In genomic region chr3:128620268-128620691, GRCh38 we compare ENCODE assay signal across 13 cellular contexts. TPM values are rescaled to one million over a fixed set of nuclear protein-coding genes. Genes with fewer than 3 reads are reported as not detected.
DNase-seq lines count a peak whose midpoint lies in the region; ATAC-seq and TF ChIP-seq lines count a peak whose summit lies in the region.
"Had no signal": no experiment of that assay in that cellular context is flagged by ENCODE, and none has a peak within 500 bp of the region (broad histone marks: within the 10 kb centered on the region; RNA-seq: fewer than 3 reads in every experiment).

No MANE protein-coding gene starts in this region.

- TF ChIP-seq CTCF in GM23338 (conservative IDR thresholded peaks at IDR 0.05; ENCODE audit: low read depth in 2 of 2) = peak; percentile 13 to 16; a peak in 2 of 4 replicates

- no peak overlapping the region for H3K27ac ChIP-seq in CD8-positive, alpha-beta memory T cell (ENCODE audit: low read depth, low read length)
- H3K27ac ChIP-seq in GM23338 (ENCODE audit: low read depth) (no peak overlapping the region), caudate nucleus (ENCODE audit: low read depth, low read length) (no peak overlapping the region)
- H3K27ac ChIP-seq in naive thymus-derived CD4-positive, alpha-beta T cell (ENCODE audit: low read depth, low read length) = no peak overlapping the region
- H3K27ac ChIP-seq: psoas muscle had no signal

- no peaks in the 10 kb centered on the region for H3K79me2 ChIP-seq in GM23338 (replicated peaks; ENCODE audit: insufficient read depth)

- POLR2A ChIA-PET in CD8-positive, alpha-beta memory T cell (lab: Charles Lee) = interaction anchor here (0.7 kb wide), 1 partner anchor 60 kb away, joined by 3 read pairs; no protein-coding TSS in a partner anchor
- POLR2A ChIA-PET in activated CD4-positive, alpha-beta memory T cell treated with anti-CD3 and anti-CD28 coated beads for 36 hours (lab: Charles Lee) = interaction anchor here (0.7 to 0.8 kb wide), 2 partner anchors 160 to 259 kb away, joined by 3 read pairs; partner anchors contain the start of gene ACAD9
- POLR2A ChIA-PET in naive thymus-derived CD4-positive, alpha-beta T cell (lab: Charles Lee) = no interaction called here

- CTCF ChIA-PET in CD8-positive, alpha-beta memory T cell (lab: Charles Lee) = interaction anchor here (0.8 to 1.6 kb wide), 3 partner anchors 12 to 226 kb away, joined by 3 to 4 read pairs (median 4); no protein-coding TSS in a partner anchor
- CTCF ChIA-PET in activated CD4-positive, alpha-beta memory T cell treated with anti-CD3 and anti-CD28 coated beads for 36 hours (lab: Charles Lee) = interaction anchor here (0.7 to 1.1 kb wide), 5 partner anchors 21 to 302 kb away, joined by 3 to 4 read pairs (median 3); no protein-coding TSS in a partner anchor
- CTCF ChIA-PET in naive thymus-derived CD4-positive, alpha-beta T cell (lab: Charles Lee) = interaction anchor here (1.2 kb wide), 1 partner anchor 60 kb away, joined by 4 read pairs; no protein-coding TSS in a partner anchor

- peaks cover 12% of the 10 kb centered on the region; the same call in 1 of the 2 replicates for H3F3A ChIP-seq in GM23338 (replicated peaks; ENCODE audit: low read depth)

- no peaks in the 10 kb centered on the region for H3K27me3 Mint-ChIP-seq in CD8-positive, alpha-beta memory T cell
- peaks cover 11% of the 10 kb centered on the region for H3K27me3 Mint-ChIP-seq in GM23338 (ENCODE audit: insufficient read depth, low read depth, poor library complexity)
- no peaks in the 10 kb centered on the region for H3K27me3 Mint-ChIP-seq in activated CD4-positive, alpha-beta memory T cell treated with anti-CD3 and anti-CD28 coated beads for 36 hours
- H3K27me3 Mint-ChIP-seq in naive thymus-derived CD4-positive, alpha-beta T cell = no peaks in the 10 kb centered on the region

- peaks cover 0 to 74% (median 16%) of the 10 kb centered on the region in 3 donors for H3K36me3 Mint-ChIP-seq in CD8-positive, alpha-beta memory T cell
- peaks cover 65% of the 10 kb centered on the region for H3K36me3 Mint-ChIP-seq in GM23338 (ENCODE audit: low read depth)
- H3K36me3 Mint-ChIP-seq in activated CD4-positive, alpha-beta memory T cell treated with anti-CD3 and anti-CD28 coated beads for 36 hours = peaks cover 64% of the 10 kb centered on the region
- H3K36me3 Mint-ChIP-seq in naive thymus-derived CD4-positive, alpha-beta T cell = peaks cover 12 to 38% (median 16%) of the 10 kb centered on the region in 5 donors

- no peak for DNase-seq in CD8-positive, alpha-beta memory T cell
- no peak for DNase-seq in GM23338 (ENCODE audit: low spot score)
- DNase-seq in activated CD4-positive, alpha-beta memory T cell treated with anti-CD3 and anti-CD28 coated beads for 36 hours = peak; percentile 74
- no peak for DNase-seq in naive thymus-derived CD4-positive, alpha-beta T cell
- DNase-seq in caudate nucleus (lab: John Stamatoyannopoulos, UW) = no peak
- no peak for DNase-seq in Ammon's horn (ENCODE audit: low spot score)
- DNase-seq: activated CD8-positive, alpha-beta memory T cell treated with anti-CD3 and anti-CD28 coated beads for 24 hours; GDM1; NCI-H2029 treated with DMSO at 0.1 percent for 48 hours; psoas muscle; Right ventricle myocardium superior had no signal

- ATAC-seq in GM23338 (no peak), HG02571 (IDR thresholded peaks at IDR 0.05; ENCODE audit: unreplicated experiment) (no peak)
- ATAC-seq in naive thymus-derived CD4-positive, alpha-beta T cell = no peak

- H3K27ac Mint-ChIP-seq in CD8-positive, alpha-beta memory T cell = peak overlapping the region in 5 of 8 donors; percentile 30 to 88 (median 74)
- H3K27ac Mint-ChIP-seq in GM23338 = no peak overlapping the region
- H3K27ac Mint-ChIP-seq in activated CD4-positive, alpha-beta memory T cell treated with anti-CD3 and anti-CD28 coated beads for 36 hours = peak overlapping the region; percentile 95
- peak overlapping the region in 6 of 9 donors; percentile 28 to 97 (median 59) for H3K27ac Mint-ChIP-seq in naive thymus-derived CD4-positive, alpha-beta T cell

- intact Hi-C loops in activated CD4-positive, alpha-beta memory T cell treated with anti-CD3 and anti-CD28 coated beads for 36 hours (cut with micrococcal nuclease) = no loop called here
- intact Hi-C loops in naive thymus-derived CD4-positive, alpha-beta T cell (cut with micrococcal nuclease) = no loop called here

- no peaks in the 10 kb centered on the region for H3K9me3 Mint-ChIP-seq in CD8-positive, alpha-beta memory T cell
- H3K9me3 Mint-ChIP-seq in GM23338 = no peaks in the 10 kb centered on the region
- H3K9me3 Mint-ChIP-seq in activated CD4-positive, alpha-beta memory T cell treated with anti-CD3 and anti-CD28 coated beads for 36 hours = no peaks in the 10 kb centered on the region
- H3K9me3 Mint-ChIP-seq in naive thymus-derived CD4-positive, alpha-beta T cell = peaks cover 0 to 4% (median 0%) of the 10 kb centered on the region in 11 donors

- no peaks in the 10 kb centered on the region for H3K9me2 ChIP-seq in GM23338 (ENCODE audit: insufficient read depth)

- H3K4me3 Mint-ChIP-seq in CD8-positive, alpha-beta memory T cell = peak overlapping the region in 2 of 7 donors; percentile 24 to 60
- no peak overlapping the region for H3K4me3 Mint-ChIP-seq in GM23338
- no peak overlapping the region for H3K4me3 Mint-ChIP-seq in activated CD4-positive, alpha-beta memory T cell treated with anti-CD3 and anti-CD28 coated beads for 36 hours
- H3K4me3 Mint-ChIP-seq in naive thymus-derived CD4-positive, alpha-beta T cell = peak overlapping the region in 2 of 10 donors; percentile 43 to 51

- no peak overlapping the region for H3K4me3 ChIP-seq in CD8-positive, alpha-beta memory T cell (ENCODE audit: low read length)
- no peak overlapping the region for H3K4me3 ChIP-seq in GM23338
- H3K4me3 ChIP-seq in naive thymus-derived CD4-positive, alpha-beta T cell (ENCODE audit: low read length) = no peak overlapping the region
- H3K4me3 ChIP-seq: lung, psoas muscle had no signal

- H3K4me1 Mint-ChIP-seq in CD8-positive, alpha-beta memory T cell = peaks cover 20 to 39% (median 25%) of the 10 kb centered on the region in 3 donors
- peaks cover 13% of the 10 kb centered on the region for H3K4me1 Mint-ChIP-seq in GM23338
- H3K4me1 Mint-ChIP-seq in activated CD4-positive, alpha-beta memory T cell treated with anti-CD3 and anti-CD28 coated beads for 36 hours (ENCODE audit: low read depth) = peaks cover 36% of the 10 kb centered on the region
- peaks cover 16 to 40% (median 33%) of the 10 kb centered on the region in 7 donors for H3K4me1 Mint-ChIP-seq in naive thymus-derived CD4-positive, alpha-beta T cell

- peaks cover 48% of the 10 kb centered on the region for H3K36me3 ChIP-seq in CD8-positive, alpha-beta memory T cell (ENCODE audit: insufficient read depth, low read length)
- peaks cover 32% of the 10 kb centered on the region for H3K36me3 ChIP-seq in GM23338 (ENCODE audit: insufficient read depth)
- H3K36me3 ChIP-seq in naive thymus-derived CD4-positive, alpha-beta T cell (ENCODE audit: control insufficient read depth in 2 of 3, insufficient read depth in 3 of 3, low read length in 3 of 3) = peaks cover 19 to 60% (median 20%) of the 10 kb centered on the region in 3 experiments

- no peaks in the 10 kb centered on the region for H3K27me3 ChIP-seq in CD8-positive, alpha-beta memory T cell (ENCODE audit: insufficient read depth, low read length, poor library complexity, severe bottlenecking)
- no peaks in the 10 kb centered on the region for H3K27me3 ChIP-seq in GM23338 (ENCODE audit: insufficient read depth)
- no peaks in the 10 kb centered on the region for H3K27me3 ChIP-seq in naive thymus-derived CD4-positive, alpha-beta T cell (ENCODE audit: control insufficient read depth in 2 of 2, insufficient read depth in 2 of 2, low read length in 2 of 2)

- H3K4me2 ChIP-seq in GM23338 = no peak overlapping the region

- H2AFZ ChIP-seq in GM23338 = no peak overlapping the region

- H4K20me1 ChIP-seq in GM23338 (replicated peaks; ENCODE audit: insufficient read depth) = no peaks in the 10 kb centered on the region; the same call in 1 of the 2 replicates

- peaks cover 21% of the 10 kb centered on the region for H3K4me1 ChIP-seq in CD8-positive, alpha-beta memory T cell (ENCODE audit: insufficient read depth, low read length)
- peaks cover 12% of the 10 kb centered on the region; the same call in 1 of the 2 replicates for H3K4me1 ChIP-seq in GM23338 (ENCODE audit: insufficient read depth)
- peaks cover 16 to 19% of the 10 kb centered on the region in 2 donors for H3K4me1 ChIP-seq in naive thymus-derived CD4-positive, alpha-beta T cell (ENCODE audit: control insufficient read depth in 2 of 2, insufficient read depth in 2 of 2, low read length in 2 of 2)

- H3K9me3 ChIP-seq in CD8-positive, alpha-beta memory T cell (ENCODE audit: low read length) = no peaks in the 10 kb centered on the region
- no peaks in the 10 kb centered on the region for H3K9me3 ChIP-seq in naive thymus-derived CD4-positive, alpha-beta T cell (ENCODE audit: control insufficient read depth in 2 of 3, low read length in 3 of 3)
- H3K9me3 ChIP-seq: psoas muscle had no signal

TF ChIP-seq in GM23338, 12 proteins besides CTCF, POLR2A, EP300 and RAD21:
- no peak for TF ChIP-seq POLR2AphosphoS5 (IDR thresholded peaks at IDR 0.05; ENCODE audit: low read depth)
TF ChIP-seq in GM23338: peak in this region for 0.

RNA-seq across cellular contexts. Expression of gene RPN1, which starts 30.3 kb away (rescaled TPM):
- total RNA-seq in CD8-positive, alpha-beta memory T cell = 100 to 1,000 TPM; 188 to 194 TPM
- polyA plus RNA-seq in CD8-positive, alpha-beta memory T cell = 294 TPM
- total RNA-seq in GM23338 (2014; rRNA removed; shearing (Covaris generic)) = 218 and 231 TPM in 2 replicates
- polyA plus RNA-seq in GM23338 (2016; fragmentation: Nextera tagmentation; extraction: Ambion mirVana) = 108 and 111 TPM in 2 replicates
- total RNA-seq in activated CD4-positive, alpha-beta memory T cell treated with anti-CD3 and anti-CD28 coated beads for 36 hours = 100 to 1,000 TPM; 166 to 168 TPM
- total RNA-seq in naive thymus-derived CD4-positive, alpha-beta T cell = 100 to 1,000 TPM in 2 of 5 experiments, 10 to 100 TPM in 3; 76.7 to 203 (median 88.5) TPM
- polyA plus RNA-seq in naive thymus-derived CD4-positive, alpha-beta T cell = 100 to 1,000 TPM; 180 to 190 TPM
